ENCODE assay signal across 1 cellular context in genomic region chr15:72375846-72376581, GRCh38.
TF ChIP-seq lines count a peak whose summit lies in the region.

HEXA (minus strand) TSS chr15:72376014; CDS start chr15:72375972, 42 bp downstream.

TF ChIP-seq in H1, 55 proteins besides CTCF, POLR2A, EP300 and RAD21 (continued from another document):
- TF ChIP-seq BCL11A (IDR thresholded peaks at IDR 0.05; ENCODE audit: low read depth in 2 of 2, low read length in 2 of 2), result no peak
- TF ChIP-seq KDM4A (IDR thresholded peaks at IDR 0.05; ENCODE audit: low read depth, low read length, severe bottlenecking), result peak; percentile 72
- TF ChIP-seq RFX5 (IDR thresholded peaks at IDR 0.05; ENCODE audit: borderline replicate concordance, low read depth, low read length), result no peak
- no peak for TF ChIP-seq BACH1 (IDR thresholded peaks at IDR 0.05; ENCODE audit: low read length)
- peak; percentile 91 for TF ChIP-seq TCF12 (IDR thresholded peaks at IDR 0.05; ENCODE audit: low read depth, low read length)
- peak; percentile 79 for TF ChIP-seq ASH2L (IDR thresholded peaks at IDR 0.05; ENCODE audit: low read length)
- no peak for TF ChIP-seq SUZ12 (IDR thresholded peaks at IDR 0.05; ENCODE audit: low read length)
- peak; percentile 55; the same call in 1 of the 2 replicates for TF ChIP-seq GABPA (IDR thresholded peaks at IDR 0.05; ENCODE audit: borderline replicate concordance, insufficient read depth, low read length)
- peak; percentile 35 for TF ChIP-seq SAP30 (IDR thresholded peaks at IDR 0.05; ENCODE audit: insufficient read depth, insufficient replicate concordance, low read length)
- peak in 1 of 2 experiments; percentile 96; a peak in 1 of 4 replicates for TF ChIP-seq HDAC2 (IDR thresholded peaks at IDR 0.05; ENCODE audit: borderline replicate concordance in 1 of 2, low read depth in 2 of 2, low read length in 2 of 2)
- TF ChIP-seq CBX5 (IDR thresholded peaks at IDR 0.05; ENCODE audit: low read depth, low read length), result no peak
- peak; percentile 100 for TF ChIP-seq USF2 (IDR thresholded peaks at IDR 0.05; ENCODE audit: low read length)
- TF ChIP-seq CBX8 (IDR thresholded peaks at IDR 0.05; ENCODE audit: borderline replicate concordance, low read depth, low read length), result no peak
- TF ChIP-seq TAF1 (IDR thresholded peaks at IDR 0.05; ENCODE audit: low read depth, low read length), result peak; percentile 97
- no peak; the same call in 1 of the 2 replicates for TF ChIP-seq TEAD4 (IDR thresholded peaks at IDR 0.05; ENCODE audit: low read depth, low read length)
- TF ChIP-seq ZNF274 (IDR thresholded peaks at IDR 0.05; ENCODE audit: borderline replicate concordance, extremely low read depth, low read length), result no peak
- TF ChIP-seq YY1 (IDR thresholded peaks at IDR 0.05; ENCODE audit: low read depth, low read length), result peak; percentile 72; the same call in 1 of the 2 replicates
- TF ChIP-seq PHF8 (conservative IDR thresholded peaks at IDR 0.05; ENCODE audit: low read depth, low read length), result peak; percentile 90
- no peak for TF ChIP-seq SP2 (IDR thresholded peaks at IDR 0.05; ENCODE audit: low read length)
- peak; percentile 93 for TF ChIP-seq TBP (IDR thresholded peaks at IDR 0.05; ENCODE audit: low read depth, low read length)
- TF ChIP-seq SP1 (IDR thresholded peaks at IDR 0.05; ENCODE audit: low read depth, low read length), result peak; percentile 55; the same call in 1 of the 2 replicates
- TF ChIP-seq CEBPB (IDR thresholded peaks at IDR 0.05; ENCODE audit: low read depth, low read length), result no peak
- peak; percentile 60 for TF ChIP-seq SRF (IDR thresholded peaks at IDR 0.05; ENCODE audit: low read depth, low read length)
- no peak for TF ChIP-seq CHD2 (IDR thresholded peaks at IDR 0.05; ENCODE audit: low read length)
- peak; percentile 90 for TF ChIP-seq GTF2F1 (IDR thresholded peaks at IDR 0.05; ENCODE audit: borderline replicate concordance, low read depth, low read length)
- TF ChIP-seq MAFK (IDR thresholded peaks at IDR 0.05; ENCODE audit: low read depth, low read length), result no peak
- peak; percentile 60; the same call in 1 of the 2 replicates for TF ChIP-seq ATF2 (IDR thresholded peaks at IDR 0.05; ENCODE audit: low read length)
- no peak for TF ChIP-seq CHD1 (IDR thresholded peaks at IDR 0.05; ENCODE audit: low read depth, low read length)
- TF ChIP-seq CTBP2 (IDR thresholded peaks at IDR 0.05; ENCODE audit: borderline replicate concordance, insufficient read depth, insufficient read length, low read length), result no peak
- TF ChIP-seq ATF3 (IDR thresholded peaks at IDR 0.05; ENCODE audit: insufficient read depth, low read depth, low read length), result peak; percentile 100
- peak; percentile 73 for TF ChIP-seq E2F6 (IDR thresholded peaks at IDR 0.05)
- 0 out of 2 replicates have a peak, but pooled peaks have one; percentile 77 for TF ChIP-seq RXRA (IDR thresholded peaks at IDR 0.05; ENCODE audit: insufficient read depth, low read depth, low read length)
- TF ChIP-seq JUND (IDR thresholded peaks at IDR 0.05; ENCODE audit: low read length), result no peak
- peak; percentile 21; the same call in 1 of the 2 replicates for TF ChIP-seq SIX5 (IDR thresholded peaks at IDR 0.05; ENCODE audit: low read depth, low read length)
- peak; percentile 94 for TF ChIP-seq POLR2AphosphoS5 (IDR thresholded peaks at IDR 0.05; ENCODE audit: low read depth, low read length)
- TF ChIP-seq POU5F1 (IDR thresholded peaks at IDR 0.05; ENCODE audit: low read depth, low read length), result 0 out of 2 replicates have a peak, but pooled peaks have one; percentile 30
- peak; percentile 89 for TF ChIP-seq NANOG (IDR thresholded peaks at IDR 0.05; ENCODE audit: insufficient read depth, low read depth, low read length, poor library complexity, severe bottlenecking)
- TF ChIP-seq RNF2 (IDR thresholded peaks at IDR 0.05; ENCODE audit: borderline replicate concordance, low read depth, low read length, missing control alignments, poor library complexity, severe bottlenecking), result no peak
- peak; percentile 94 for TF ChIP-seq KDM5A (IDR thresholded peaks at IDR 0.05; ENCODE audit: low read length)
- TF ChIP-seq HDAC6 (IDR thresholded peaks at IDR 0.05; ENCODE audit: low read depth, low read length), result no peak
- no peak for TF ChIP-seq EZH2 (IDR thresholded peaks at IDR 0.05; ENCODE audit: low read depth, low read length, severe bottlenecking)
- peak; percentile 52; the same call in 1 of the 2 replicates for TF ChIP-seq BRCA1 (IDR thresholded peaks at IDR 0.05; ENCODE audit: low read depth, low read length)
- peak; percentile 100 for TF ChIP-seq SP4 (IDR thresholded peaks at IDR 0.05; ENCODE audit: low read length)
- TF ChIP-seq CREB1 (IDR thresholded peaks at IDR 0.05), result peak; percentile 73
- no peak for TF ChIP-seq CHD7 (IDR thresholded peaks at IDR 0.05; ENCODE audit: insufficient replicate concordance, low read length)
- peak; percentile 80 for TF ChIP-seq EGR1 (IDR thresholded peaks at IDR 0.05; ENCODE audit: borderline replicate concordance, low read depth, low read length)
- TF ChIP-seq JUN (IDR thresholded peaks at IDR 0.05; ENCODE audit: low read depth, low read length), result no peak
- peak; percentile 29 for TF ChIP-seq NRF1 (IDR thresholded peaks at IDR 0.05; ENCODE audit: low read depth, low read length)
- TF ChIP-seq MAX (IDR thresholded peaks at IDR 0.05), result peak; percentile 96
- peak; percentile 93 for TF ChIP-seq TAF7 (optimal IDR thresholded peaks at IDR 0.05; ENCODE audit: borderline replicate concordance, low read depth, low read length)
- peak; percentile 99 to 100 for TF ChIP-seq SIN3A (conservative IDR thresholded peaks at IDR 0.05 in 1 of 2, IDR thresholded peaks at IDR 0.05 in 1 of 2; ENCODE audit: low read depth in 1 of 2, low read length in 2 of 2)
